In the genomic region with DNA sequence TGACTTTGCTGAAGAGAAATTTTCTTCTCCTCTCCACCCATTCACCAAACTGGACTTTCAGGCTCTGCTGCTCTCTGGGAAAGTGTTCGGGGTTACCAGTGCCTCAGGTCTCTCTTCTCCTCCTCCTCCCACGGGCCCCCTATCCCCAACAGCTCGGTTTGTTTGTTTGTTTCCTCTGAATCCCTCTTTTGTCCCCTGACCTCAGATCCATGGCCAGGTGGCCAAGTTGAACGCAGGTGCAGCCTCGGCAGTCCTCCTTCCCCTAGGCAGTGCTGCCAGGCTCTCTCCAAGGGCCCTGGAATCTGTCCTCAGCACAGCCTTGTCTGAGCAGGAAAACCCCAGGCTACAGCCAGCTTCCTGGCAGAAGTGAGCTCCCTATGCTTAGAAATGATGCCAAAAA, we compare ENCODE assay signal across 16 cellular contexts.
A peak's percentile ranks its signal among the peaks of the same experiment; 100 is the strongest.
DNase-seq lines count a peak whose midpoint lies in the region; ATAC-seq lines count a peak whose summit lies in the region.
"Had no signal": no experiment of that assay in that cellular context is flagged by ENCODE, and none has a peak within 500 bp of the region (broad histone marks: within the 10 kb centered on the region; RNA-seq: fewer than 3 reads in every experiment).

No MANE protein-coding gene starts in this region.

- H3K4me1 ChIP-seq in adipocyte (ENCODE audit: control insufficient read depth, insufficient read depth, low read length) (no peaks in the 10 kb centered on the region), iPS-20b (ENCODE audit: insufficient read depth, low read length) (peaks cover 14% of the 10 kb centered on the region; the same call in 1 of the 2 replicates)

- H3K36me3 ChIP-seq in adipocyte (ENCODE audit: control insufficient read depth, insufficient read depth, low read length, severe bottlenecking) (no peaks in the 10 kb centered on the region), iPS-20b (ENCODE audit: insufficient read depth, low read depth, low read length) (no peaks in the 10 kb centered on the region)

- DNase-seq in GDM1 (lab: John Stamatoyannopoulos, UW), result peak; percentile 22
- DNase-seq in adipocyte (ENCODE audit: low read depth), result peak; percentile 11
- no peak for DNase-seq in NK-92 treated with Interleukin-12 subunit alpha and Interleukin-12 subunit beta, amount 100 ng/mL, for 24 hours (lab: John Stamatoyannopoulos, UW)
- DNase-seq: activated CD4-positive, alpha-beta T cell treated with anti-CD3 and anti-CD28 coated beads for 36 hours; activated naive CD8-positive, alpha-beta T cell treated with anti-CD3 and anti-CD28 coated beads, Interleukin-2, amount 10 ng/mL, durations not matched to agents 7 days and 5 days; activated T-cell treated with anti-CD3 and anti-CD28 coated beads, Interleukin-2, amount 50 U/mL, for 1 hour; EL; mucosa of descending colon; RPMI8226; stimulated activated CD4-positive, alpha-beta T cell treated with anti-CD3 and anti-CD28 coated beads, Interleukin-2, amount 100 ng/mL, for 48 hours; T-cell had no signal

- peaks cover 56% of the 10 kb centered on the region for H3K27me3 ChIP-seq in adipocyte (replicated peaks; ENCODE audit: control insufficient read depth, insufficient read depth, low read length)
- 0 out of 2 replicates have a peak, but pooled peaks cover 4% of the 10 kb centered on the region for H3K27me3 ChIP-seq in iPS-20b (ENCODE audit: insufficient read depth, low read length)

- H3K9ac ChIP-seq in adipocyte (ENCODE audit: low read length) (no peak overlapping the region), iPS-20b (ENCODE audit: low read depth, low read length) (peak overlapping the region; percentile 45; the same call in 1 of the 2 replicates)

- ATAC-seq in GM19324 (IDR thresholded peaks at IDR 0.05; ENCODE audit: low FRiP score, unreplicated experiment) (no peak), HG02938 (IDR thresholded peaks at IDR 0.05; ENCODE audit: unreplicated experiment) (no peak)
- ATAC-seq: activated CD4-positive, alpha-beta T cell treated with anti-CD3 and anti-CD28 coated beads for 36 hours; mucosa of descending colon; stimulated activated effector memory CD8-positive, alpha-beta T cell treated with anti-CD3 and anti-CD28 coated beads, Interleukin-12 subunit alpha, Interleukin-12 subunit beta, amount 100 ng/mL, for 72 hours; T-cell had no signal

- H3K27ac ChIP-seq in iPS-20b (ENCODE audit: low read length) (no peak overlapping the region), skin epidermis (peak overlapping the region in 19 of 21 experiments; percentile 16 to 78 (median 70))

- H3K4me3 ChIP-seq in adipocyte (ENCODE audit: low read length) (no peak overlapping the region), iPS-20b (ENCODE audit: low read length) (no peak overlapping the region), skin epidermis (no peak overlapping the region)
- H3K4me3 ChIP-seq: mucosa of descending colon had no signal

- H3K9me3 ChIP-seq in adipocyte (ENCODE audit: control insufficient read depth, low read length) (no peaks in the 10 kb centered on the region), iPS-20b (ENCODE audit: insufficient read depth, low read depth, low read length) (no peaks in the 10 kb centered on the region)
- H3K9me3 ChIP-seq: mucosa of descending colon had no signal
